Comparison of ENCODE assay signal across 1 cellular context in the genomic region with DNA sequence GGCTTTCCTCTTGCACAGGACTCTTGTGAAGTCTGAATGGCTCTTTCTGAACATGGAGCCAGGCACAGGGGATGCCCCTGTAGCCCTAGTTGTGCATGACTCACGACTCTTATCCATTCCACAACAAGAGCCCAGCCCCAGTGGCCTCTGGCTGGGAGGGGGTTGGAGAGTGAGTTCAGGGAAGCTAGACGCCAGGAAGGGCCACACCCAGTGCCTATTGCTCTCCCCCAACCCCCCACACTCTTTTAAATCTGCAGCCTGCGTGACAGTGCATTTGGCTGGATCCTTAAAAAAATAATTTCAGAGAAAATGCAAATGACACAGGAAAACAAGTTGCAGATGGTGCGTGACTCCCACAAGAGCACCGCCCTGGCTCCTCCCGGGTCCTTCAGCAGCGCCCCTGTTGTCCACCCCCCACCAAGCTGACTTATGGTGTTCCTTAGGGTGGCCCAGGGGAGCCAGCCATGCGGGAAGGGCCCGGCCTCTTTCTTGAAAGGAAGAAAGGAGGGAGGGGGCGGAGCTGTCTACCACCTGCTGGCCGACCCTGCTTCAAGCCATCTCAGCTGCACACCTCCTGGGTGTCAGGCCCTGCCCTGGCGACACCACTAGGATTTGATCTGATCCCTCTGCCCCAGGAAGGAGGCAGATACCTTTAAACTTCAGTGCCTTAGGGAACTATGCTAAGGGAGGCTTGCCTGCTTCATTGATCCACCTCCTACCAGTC.
TF ChIP-seq lines count a peak whose summit lies in the region.

No MANE protein-coding gene starts in this region.

TF ChIP-seq in K562, 482 proteins besides CTCF, POLR2A, EP300 and RAD21 (continued from another document and continues in another):
- TF ChIP-seq RBM39 (optimal IDR thresholded peaks at IDR 0.05; ENCODE audit: low read depth, low read length) (no peak), PRPF4 (IDR thresholded peaks at IDR 0.05; ENCODE audit: insufficient read depth, low read depth, low read length, poor library complexity, severe bottlenecking) (no peak), SMARCA5 (IDR thresholded peaks at IDR 0.05) (no peak), NFE2L1 (tag; IDR thresholded peaks at IDR 0.05; ENCODE audit: borderline replicate concordance, low read depth) (0 out of 2 replicates have a peak, but pooled peaks have one; percentile 6), PHF8 (IDR thresholded peaks at IDR 0.05; ENCODE audit: borderline replicate concordance, low read length) (peak; percentile 39; the same call in 1 of the 2 replicates), TCF7L2 (IDR thresholded peaks at IDR 0.05; ENCODE audit: low read depth, low read length) (no peak), SMARCE1 (IDR thresholded peaks at IDR 0.05) (no peak; the same call in 1 of the 2 replicates), TAF7 (tag; IDR thresholded peaks at IDR 0.05) (no peak), ZNF589 (CRISPR knock-in tag; IDR thresholded peaks at IDR 0.05; ENCODE audit: low read depth) (0 out of 2 replicates have a peak, but pooled peaks have one; percentile 22), NRF1 (conservative IDR thresholded peaks at IDR 0.05 in 1 of 2, IDR thresholded peaks at IDR 0.05 in 1 of 2) (peak; percentile 28 to 45; a peak in 3 of 4 replicates), RFX5 (IDR thresholded peaks at IDR 0.05; ENCODE audit: low read depth, low read length) (no peak), HDAC1 (IDR thresholded peaks at IDR 0.05) (peak in 1 of 2 experiments; percentile 21; a peak in 1 of 4 replicates), MTF1 (CRISPR knock-in tag; IDR thresholded peaks at IDR 0.05; ENCODE audit: borderline replicate concordance) (no peak), FOSL1 (tag; conservative IDR thresholded peaks at IDR 0.05) (peak; percentile 87), JUN (IDR thresholded peaks at IDR 0.05; ENCODE audit: borderline replicate concordance, low read depth, low read length) (peak; percentile 51; the same call in 1 of the 2 replicates), JUN (CRISPR knock-in tag; IDR thresholded peaks at IDR 0.05; ENCODE audit: borderline replicate concordance) (no peak), ZNF253 (CRISPR knock-in tag; conservative IDR thresholded peaks at IDR 0.05) (no peak), NFIX (CRISPR knock-in tag; IDR thresholded peaks at IDR 0.05; ENCODE audit: low read depth) (no peak), FIP1L1 (IDR thresholded peaks at IDR 0.05; ENCODE audit: low read depth, low read length, poor library complexity, severe bottlenecking) (no peak), ZEB2 (IDR thresholded peaks at IDR 0.05) (no peak), MAFG (tag; conservative IDR thresholded peaks at IDR 0.05) (peak; percentile 79), ZNF717 (CRISPR knock-in tag; IDR thresholded peaks at IDR 0.05) (no peak), ZNF644 (tag; IDR thresholded peaks at IDR 0.05; ENCODE audit: low read depth) (no peak), POLR2AphosphoS2 (IDR thresholded peaks at IDR 0.05; ENCODE audit: low read length) (no peak), ZNF224 (CRISPR knock-in tag; IDR thresholded peaks at IDR 0.05) (no peak), MAZ (CRISPR knock-in tag; conservative IDR thresholded peaks at IDR 0.05 in 1 of 2, IDR thresholded peaks at IDR 0.05 in 1 of 2) (peak in 1 of 2 experiments; percentile 83; a peak in 2 of 4 replicates), SRSF3 (IDR thresholded peaks at IDR 0.05; ENCODE audit: insufficient read depth, low read length) (no peak), FOXM1 (IDR thresholded peaks at IDR 0.05; ENCODE audit: low read depth) (no peak), FOXM1 (CRISPR knock-in tag; IDR thresholded peaks at IDR 0.05; ENCODE audit: low read depth) (no peak), ZNF699 (CRISPR knock-in tag; IDR thresholded peaks at IDR 0.05; ENCODE audit: insufficient replicate concordance) (no peak), SRSF9 (IDR thresholded peaks at IDR 0.05; ENCODE audit: borderline replicate concordance, low read depth, low read length) (no peak)
- TF ChIP-seq, protein P1, sequence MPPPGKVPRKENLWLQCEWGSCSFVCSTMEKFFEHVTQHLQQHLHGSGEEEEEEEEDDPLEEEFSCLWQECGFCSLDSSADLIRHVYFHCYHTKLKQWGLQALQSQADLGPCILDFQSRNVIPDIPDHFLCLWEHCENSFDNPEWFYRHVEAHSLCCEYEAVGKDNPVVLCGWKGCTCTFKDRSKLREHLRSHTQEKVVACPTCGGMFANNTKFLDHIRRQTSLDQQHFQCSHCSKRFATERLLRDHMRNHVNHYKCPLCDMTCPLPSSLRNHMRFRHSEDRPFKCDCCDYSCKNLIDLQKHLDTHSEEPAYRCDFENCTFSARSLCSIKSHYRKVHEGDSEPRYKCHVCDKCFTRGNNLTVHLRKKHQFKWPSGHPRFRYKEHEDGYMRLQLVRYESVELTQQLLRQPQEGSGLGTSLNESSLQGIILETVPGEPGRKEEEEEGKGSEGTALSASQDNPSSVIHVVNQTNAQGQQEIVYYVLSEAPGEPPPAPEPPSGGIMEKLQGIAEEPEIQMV (tag; conservative IDR thresholded peaks at IDR 0.05; ENCODE audit: low read depth): 0 out of 2 replicates have a peak, but pooled peaks have one; percentile 18
- TF ChIP-seq, protein P2, sequence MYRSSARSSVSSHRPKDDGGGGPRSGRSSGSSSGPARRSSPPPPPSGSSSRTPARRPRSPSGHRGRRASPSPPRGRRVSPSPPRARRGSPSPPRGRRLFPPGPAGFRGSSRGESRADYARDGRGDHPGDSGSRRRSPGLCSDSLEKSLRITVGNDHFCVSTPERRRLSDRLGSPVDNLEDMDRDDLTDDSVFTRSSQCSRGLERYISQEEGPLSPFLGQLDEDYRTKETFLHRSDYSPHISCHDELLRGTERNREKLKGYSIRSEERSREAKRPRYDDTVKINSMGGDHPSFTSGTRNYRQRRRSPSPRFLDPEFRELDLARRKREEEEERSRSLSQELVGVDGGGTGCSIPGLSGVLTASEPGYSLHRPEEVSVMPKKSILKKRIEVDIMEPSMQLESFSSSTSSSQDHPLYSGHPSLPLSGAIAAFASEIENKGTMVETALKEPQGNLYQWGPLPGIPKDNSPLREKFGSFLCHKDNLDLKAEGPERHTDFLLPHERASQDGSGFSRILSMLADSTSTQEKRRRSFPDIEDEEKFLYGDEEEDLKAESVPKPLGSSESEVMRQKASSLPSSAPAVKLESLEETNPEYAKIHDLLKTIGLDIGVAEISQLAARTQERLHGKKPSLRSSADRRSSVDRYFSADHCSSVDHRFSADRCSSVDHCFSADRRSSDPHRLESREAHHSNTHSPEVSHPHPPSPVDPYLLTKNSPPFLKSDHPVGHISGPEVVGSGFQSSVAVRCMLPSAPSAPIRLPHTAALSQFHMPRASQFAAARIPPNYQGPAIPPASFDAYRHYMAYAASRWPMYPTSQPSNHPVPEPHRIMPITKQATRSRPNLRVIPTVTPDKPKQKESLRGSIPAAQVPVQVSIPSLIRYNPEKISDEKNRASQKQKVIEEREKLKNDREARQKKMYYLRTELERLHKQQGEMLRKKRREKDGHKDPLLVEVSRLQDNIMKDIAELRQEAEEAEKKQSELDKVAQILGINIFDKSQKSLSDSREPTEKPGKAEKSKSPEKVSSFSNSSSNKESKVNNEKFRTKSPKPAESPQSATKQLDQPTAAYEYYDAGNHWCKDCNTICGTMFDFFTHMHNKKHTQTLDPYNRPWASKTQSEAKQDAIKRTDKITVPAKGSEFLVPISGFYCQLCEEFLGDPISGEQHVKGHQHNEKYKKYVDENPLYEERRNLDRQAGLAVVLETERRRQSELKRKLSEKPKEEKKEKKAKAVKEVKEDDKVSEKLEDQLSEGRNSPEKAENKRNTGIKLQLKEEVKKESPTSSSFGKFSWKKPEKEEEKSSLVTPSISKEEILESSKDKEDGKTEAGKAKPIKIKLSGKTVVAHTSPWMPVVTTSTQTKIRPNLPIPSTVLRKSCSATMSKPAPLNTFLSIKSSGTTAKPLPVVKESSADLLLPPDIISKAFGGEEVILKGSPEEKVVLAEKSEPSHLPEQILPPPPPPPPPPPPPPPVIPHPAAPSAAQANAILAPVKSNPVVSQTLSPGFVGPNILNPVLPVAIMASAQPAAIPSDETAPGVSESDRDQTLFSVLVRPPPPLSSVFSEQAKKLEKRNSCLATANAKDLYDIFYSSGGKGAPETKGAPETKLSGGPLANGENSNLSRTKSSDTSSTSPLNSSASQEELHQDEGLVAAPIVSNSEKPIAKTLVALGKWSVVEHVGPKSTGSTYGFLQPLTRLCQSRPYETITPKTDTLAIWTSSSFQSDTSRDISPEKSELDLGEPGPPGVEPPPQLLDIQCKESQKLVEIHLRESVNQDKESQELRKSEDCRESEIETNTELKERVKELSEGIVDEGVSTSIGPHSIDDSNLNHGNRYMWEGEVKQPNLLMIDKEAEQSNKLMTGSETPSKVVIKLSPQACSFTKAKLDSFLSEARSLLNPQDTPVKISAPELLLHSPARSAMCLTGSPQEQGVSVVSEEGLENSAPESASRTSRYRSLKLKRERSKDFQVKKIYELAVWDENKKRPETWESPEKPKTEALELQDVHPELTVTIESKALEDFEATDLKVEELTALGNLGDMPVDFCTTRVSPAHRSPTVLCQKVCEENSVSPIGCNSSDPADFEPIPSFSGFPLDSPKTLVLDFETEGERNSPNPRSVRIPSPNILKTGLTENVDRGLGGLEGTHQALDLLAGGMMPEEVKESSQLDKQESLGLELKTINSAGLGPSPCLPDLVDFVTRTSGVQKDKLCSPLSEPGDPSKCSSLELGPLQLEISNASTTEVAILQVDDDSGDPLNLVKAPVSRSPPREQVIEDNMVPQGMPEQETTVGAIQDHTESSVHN (IDR thresholded peaks at IDR 0.05; ENCODE audit: borderline replicate concordance in 1 of 2, low read depth in 1 of 2): no peak
- TF ChIP-seq, protein P3, sequence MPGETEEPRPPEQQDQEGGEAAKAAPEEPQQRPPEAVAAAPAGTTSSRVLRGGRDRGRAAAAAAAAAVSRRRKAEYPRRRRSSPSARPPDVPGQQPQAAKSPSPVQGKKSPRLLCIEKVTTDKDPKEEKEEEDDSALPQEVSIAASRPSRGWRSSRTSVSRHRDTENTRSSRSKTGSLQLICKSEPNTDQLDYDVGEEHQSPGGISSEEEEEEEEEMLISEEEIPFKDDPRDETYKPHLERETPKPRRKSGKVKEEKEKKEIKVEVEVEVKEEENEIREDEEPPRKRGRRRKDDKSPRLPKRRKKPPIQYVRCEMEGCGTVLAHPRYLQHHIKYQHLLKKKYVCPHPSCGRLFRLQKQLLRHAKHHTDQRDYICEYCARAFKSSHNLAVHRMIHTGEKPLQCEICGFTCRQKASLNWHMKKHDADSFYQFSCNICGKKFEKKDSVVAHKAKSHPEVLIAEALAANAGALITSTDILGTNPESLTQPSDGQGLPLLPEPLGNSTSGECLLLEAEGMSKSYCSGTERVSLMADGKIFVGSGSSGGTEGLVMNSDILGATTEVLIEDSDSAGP (CRISPR knock-in tag; IDR thresholded peaks at IDR 0.05): no peak
- TF ChIP-seq, protein P4, sequence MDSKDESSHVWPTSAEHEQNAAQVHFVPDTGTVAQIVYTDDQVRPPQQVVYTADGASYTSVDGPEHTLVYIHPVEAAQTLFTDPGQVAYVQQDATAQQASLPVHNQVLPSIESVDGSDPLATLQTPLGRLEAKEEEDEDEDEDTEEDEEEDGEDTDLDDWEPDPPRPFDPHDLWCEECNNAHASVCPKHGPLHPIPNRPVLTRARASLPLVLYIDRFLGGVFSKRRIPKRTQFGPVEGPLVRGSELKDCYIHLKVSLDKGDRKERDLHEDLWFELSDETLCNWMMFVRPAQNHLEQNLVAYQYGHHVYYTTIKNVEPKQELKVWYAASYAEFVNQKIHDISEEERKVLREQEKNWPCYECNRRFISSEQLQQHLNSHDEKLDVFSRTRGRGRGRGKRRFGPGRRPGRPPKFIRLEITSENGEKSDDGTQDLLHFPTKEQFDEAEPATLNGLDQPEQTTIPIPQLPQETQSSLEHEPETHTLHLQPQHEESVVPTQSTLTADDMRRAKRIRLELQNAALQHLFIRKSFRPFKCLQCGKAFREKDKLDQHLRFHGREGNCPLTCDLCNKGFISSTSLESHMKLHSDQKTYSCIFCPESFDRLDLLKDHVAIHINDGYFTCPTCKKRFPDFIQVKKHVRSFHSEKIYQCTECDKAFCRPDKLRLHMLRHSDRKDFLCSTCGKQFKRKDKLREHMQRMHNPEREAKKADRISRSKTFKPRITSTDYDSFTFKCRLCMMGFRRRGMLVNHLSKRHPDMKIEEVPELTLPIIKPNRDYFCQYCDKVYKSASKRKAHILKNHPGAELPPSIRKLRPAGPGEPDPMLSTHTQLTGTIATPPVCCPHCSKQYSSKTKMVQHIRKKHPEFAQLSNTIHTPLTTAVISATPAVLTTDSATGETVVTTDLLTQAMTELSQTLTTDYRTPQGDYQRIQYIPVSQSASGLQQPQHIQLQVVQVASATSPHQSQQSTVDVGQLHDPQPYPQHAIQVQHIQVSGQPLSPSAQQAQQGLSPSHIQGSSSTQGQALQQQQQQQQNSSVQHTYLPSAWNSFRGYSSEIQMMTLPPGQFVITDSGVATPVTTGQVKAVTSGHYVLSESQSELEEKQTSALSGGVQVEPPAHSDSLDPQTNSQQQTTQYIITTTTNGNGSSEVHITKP (IDR thresholded peaks at IDR 0.05; ENCODE audit: partially characterized antibody): peak; percentile 87
- TF ChIP-seq, protein P5, sequence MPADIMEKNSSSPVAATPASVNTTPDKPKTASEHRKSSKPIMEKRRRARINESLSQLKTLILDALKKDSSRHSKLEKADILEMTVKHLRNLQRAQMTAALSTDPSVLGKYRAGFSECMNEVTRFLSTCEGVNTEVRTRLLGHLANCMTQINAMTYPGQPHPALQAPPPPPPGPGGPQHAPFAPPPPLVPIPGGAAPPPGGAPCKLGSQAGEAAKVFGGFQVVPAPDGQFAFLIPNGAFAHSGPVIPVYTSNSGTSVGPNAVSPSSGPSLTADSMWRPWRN (IDR thresholded peaks at IDR 0.05; ENCODE audit: low read depth): no peak
- TF ChIP-seq, protein P6, sequence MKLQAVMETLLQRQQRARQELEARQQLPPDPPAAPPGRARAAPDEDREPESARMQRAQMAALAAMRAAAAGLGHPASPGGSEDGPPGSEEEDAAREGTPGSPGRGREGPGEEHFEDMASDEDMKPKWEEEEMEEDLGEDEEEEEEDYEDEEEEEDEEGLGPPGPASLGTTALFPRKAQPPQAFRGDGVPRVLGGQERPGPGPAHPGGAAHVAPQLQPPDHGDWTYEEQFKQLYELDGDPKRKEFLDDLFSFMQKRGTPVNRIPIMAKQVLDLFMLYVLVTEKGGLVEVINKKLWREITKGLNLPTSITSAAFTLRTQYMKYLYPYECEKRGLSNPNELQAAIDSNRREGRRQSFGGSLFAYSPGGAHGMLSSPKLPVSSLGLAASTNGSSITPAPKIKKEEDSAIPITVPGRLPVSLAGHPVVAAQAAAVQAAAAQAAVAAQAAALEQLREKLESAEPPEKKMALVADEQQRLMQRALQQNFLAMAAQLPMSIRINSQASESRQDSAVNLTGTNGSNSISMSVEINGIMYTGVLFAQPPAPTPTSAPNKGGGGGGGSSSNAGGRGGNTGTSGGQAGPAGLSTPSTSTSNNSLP (IDR thresholded peaks at IDR 0.05; ENCODE audit: borderline replicate concordance, low read depth, low read length): 0 out of 2 replicates have a peak, but pooled peaks have one; percentile 4
- TF ChIP-seq, protein P7, sequence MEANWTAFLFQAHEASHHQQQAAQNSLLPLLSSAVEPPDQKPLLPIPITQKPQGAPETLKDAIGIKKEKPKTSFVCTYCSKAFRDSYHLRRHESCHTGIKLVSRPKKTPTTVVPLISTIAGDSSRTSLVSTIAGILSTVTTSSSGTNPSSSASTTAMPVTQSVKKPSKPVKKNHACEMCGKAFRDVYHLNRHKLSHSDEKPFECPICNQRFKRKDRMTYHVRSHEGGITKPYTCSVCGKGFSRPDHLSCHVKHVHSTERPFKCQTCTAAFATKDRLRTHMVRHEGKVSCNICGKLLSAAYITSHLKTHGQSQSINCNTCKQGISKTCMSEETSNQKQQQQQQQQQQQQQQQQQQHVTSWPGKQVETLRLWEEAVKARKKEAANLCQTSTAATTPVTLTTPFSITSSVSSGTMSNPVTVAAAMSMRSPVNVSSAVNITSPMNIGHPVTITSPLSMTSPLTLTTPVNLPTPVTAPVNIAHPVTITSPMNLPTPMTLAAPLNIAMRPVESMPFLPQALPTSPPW (CRISPR knock-in tag; IDR thresholded peaks at IDR 0.05): peak; percentile 62
- TF ChIP-seq, protein P8, sequence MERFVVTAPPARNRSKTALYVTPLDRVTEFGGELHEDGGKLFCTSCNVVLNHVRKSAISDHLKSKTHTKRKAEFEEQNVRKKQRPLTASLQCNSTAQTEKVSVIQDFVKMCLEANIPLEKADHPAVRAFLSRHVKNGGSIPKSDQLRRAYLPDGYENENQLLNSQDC (CRISPR knock-in tag; IDR thresholded peaks at IDR 0.05): no peak
